ENCODE assay signal across 1 cellular context in the genomic region with DNA sequence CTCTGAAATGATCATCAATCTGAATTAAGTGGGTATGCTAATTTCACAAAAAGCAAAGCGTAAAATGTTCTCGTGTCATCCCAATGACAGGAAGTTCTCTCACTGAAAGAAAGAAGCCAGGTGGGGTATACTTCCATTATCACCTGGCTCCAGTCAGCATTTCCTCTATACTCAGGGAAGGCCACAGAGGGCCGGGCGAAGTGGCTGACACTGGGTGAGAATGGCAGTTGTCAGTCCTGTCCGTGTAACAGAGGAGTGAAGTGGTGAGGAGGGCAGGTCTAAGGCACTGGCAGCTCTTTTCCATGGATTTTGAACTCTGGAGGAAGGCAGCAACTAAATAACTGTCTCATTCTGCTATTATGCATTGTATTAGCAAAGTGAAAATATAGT.
TF ChIP-seq lines count a peak whose summit lies in the region.

No MANE protein-coding gene starts in this region.

TF ChIP-seq in SK-N-SH treated with all-trans-retinoic acid at 6 μM for 48 hours, 23 proteins besides CTCF, POLR2A, EP300 and RAD21 (continued from another document):
- TF ChIP-seq CSDC2 (CRISPR knock-in tag; IDR thresholded peaks at IDR 0.05) = 0 out of 2 replicates have a peak, but pooled peaks have one; percentile 16
